Comparison of ENCODE assay signal across 8 cellular contexts in the genomic region with DNA sequence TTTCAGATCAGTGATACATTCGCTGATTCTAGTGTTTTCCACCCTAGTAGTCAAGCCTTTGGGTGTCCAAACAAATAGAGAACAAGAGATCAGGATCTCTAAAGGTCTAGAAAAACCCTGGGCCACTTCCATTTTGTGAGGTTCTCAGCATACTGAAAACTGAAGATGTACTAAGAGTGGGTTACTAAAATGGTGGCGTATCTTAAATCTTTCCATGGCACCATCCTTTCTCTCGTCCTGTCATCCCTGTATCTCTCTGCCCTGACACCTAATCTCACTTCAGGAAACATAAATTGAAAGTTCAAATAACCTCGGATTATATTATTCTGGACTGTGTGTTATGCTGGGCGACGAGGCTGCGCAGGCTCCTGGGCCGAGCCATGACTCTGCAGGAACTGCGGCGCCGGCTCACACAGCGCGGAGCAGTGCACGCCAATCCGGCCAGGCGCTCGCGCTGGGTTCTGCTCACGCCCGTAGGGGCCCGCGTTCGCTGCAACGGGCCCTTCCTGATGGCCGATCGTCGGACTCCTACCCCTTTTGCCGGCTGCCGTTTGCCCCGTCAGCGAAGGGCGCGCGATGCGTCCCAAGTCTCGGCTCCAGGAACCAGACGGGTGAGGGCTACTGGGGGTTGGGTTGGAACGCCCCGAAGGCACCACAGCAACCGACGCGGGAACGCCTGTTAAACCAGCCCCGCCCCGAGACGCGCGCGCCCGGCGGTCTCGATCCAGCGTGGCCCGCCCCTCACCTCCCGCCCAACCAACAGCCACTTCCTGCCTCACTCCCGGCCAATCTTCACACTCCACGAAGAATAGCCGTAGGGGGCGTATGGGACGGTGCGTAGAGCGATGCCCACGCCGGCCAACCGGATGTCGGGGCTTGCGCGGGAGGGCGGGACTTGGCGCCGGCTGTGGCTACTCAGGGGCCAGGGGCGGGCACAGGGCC. TPM values are rescaled to one million over a fixed set of nuclear protein-coding genes. Genes with fewer than 3 reads are reported as not detected.
DNase-seq lines count a peak whose midpoint lies in the region; ATAC-seq and TF ChIP-seq lines count a peak whose summit lies in the region.

No MANE protein-coding gene starts in this region.

- peak overlapping the region; percentile 82 to 98 (median 86) for H3K4me3 ChIP-seq in esophagus squamous epithelium

- peaks cover 0 to 14% (median 0%) of the 10 kb centered on the region in 3 donors for H3K36me3 ChIP-seq in esophagus squamous epithelium

- peak in 1 of 6 experiments; percentile 4 for TF ChIP-seq CTCF in esophagus squamous epithelium (IDR thresholded peaks at IDR 0.05)

- H3K4me1 ChIP-seq in esophagus squamous epithelium, result peaks cover 5 to 52% (median 11%) of the 10 kb centered on the region in 3 donors

- peak overlapping the region; percentile 94 to 99 (median 98) for H3K27ac ChIP-seq in esophagus squamous epithelium

- peak in 2 of 4 donors; percentile 78 to 88 for TF ChIP-seq POLR2A in esophagus squamous epithelium (IDR thresholded peaks at IDR 0.05)

- no peaks in the 10 kb centered on the region for H3K9me3 ChIP-seq in esophagus squamous epithelium

- intact Hi-C loops in esophagus squamous epithelium (cut with DNase I), result no loop called here

- WGBS in esophagus squamous epithelium, 2 donors, result 3 to 6% methylated on average over 13 to 21 of the region's 72 CpGs

- DNase-seq in DMS79 (lab: John Stamatoyannopoulos, UW) (peak; percentile 95), KG1 (lab: John Stamatoyannopoulos, UW) (peak; percentile 95), esophagus squamous epithelium (lab: John Stamatoyannopoulos, UW) (peak; percentile 98), myocyte (ENCODE audit: low read depth) (peak; percentile 100)
- peak; percentile 99 for DNase-seq in activated T-cell treated with anti-CD3 and anti-CD28 coated beads, Interleukin-2, amount 50 U/mL, for 48 hours
- DNase-seq in stimulated activated CD8-positive, alpha-beta memory T cell treated with anti-CD3 and anti-CD28 coated beads, Interleukin-7, amount 100 ng/mL, for 4 hours (ENCODE audit: low read depth in 2 of 2), result peak; percentile 99

- ATAC-seq in GM21737 (IDR thresholded peaks at IDR 0.05; ENCODE audit: unreplicated experiment), result peak; percentile 85

- H3K27me3 ChIP-seq in esophagus squamous epithelium, result no peaks in the 10 kb centered on the region

TF ChIP-seq in PFSK-1, 5 proteins besides CTCF, POLR2A, EP300 and RAD21:
- peak; percentile 75 for TF ChIP-seq FOXP2 (optimal IDR thresholded peaks at IDR 0.05; ENCODE audit: borderline replicate concordance, extremely low read depth, extremely low read length, insufficient read depth)
- TF ChIP-seq TAF1 (IDR thresholded peaks at IDR 0.05; ENCODE audit: borderline replicate concordance, insufficient read depth, low read length), result no peak
- TF ChIP-seq, protein P1, sequence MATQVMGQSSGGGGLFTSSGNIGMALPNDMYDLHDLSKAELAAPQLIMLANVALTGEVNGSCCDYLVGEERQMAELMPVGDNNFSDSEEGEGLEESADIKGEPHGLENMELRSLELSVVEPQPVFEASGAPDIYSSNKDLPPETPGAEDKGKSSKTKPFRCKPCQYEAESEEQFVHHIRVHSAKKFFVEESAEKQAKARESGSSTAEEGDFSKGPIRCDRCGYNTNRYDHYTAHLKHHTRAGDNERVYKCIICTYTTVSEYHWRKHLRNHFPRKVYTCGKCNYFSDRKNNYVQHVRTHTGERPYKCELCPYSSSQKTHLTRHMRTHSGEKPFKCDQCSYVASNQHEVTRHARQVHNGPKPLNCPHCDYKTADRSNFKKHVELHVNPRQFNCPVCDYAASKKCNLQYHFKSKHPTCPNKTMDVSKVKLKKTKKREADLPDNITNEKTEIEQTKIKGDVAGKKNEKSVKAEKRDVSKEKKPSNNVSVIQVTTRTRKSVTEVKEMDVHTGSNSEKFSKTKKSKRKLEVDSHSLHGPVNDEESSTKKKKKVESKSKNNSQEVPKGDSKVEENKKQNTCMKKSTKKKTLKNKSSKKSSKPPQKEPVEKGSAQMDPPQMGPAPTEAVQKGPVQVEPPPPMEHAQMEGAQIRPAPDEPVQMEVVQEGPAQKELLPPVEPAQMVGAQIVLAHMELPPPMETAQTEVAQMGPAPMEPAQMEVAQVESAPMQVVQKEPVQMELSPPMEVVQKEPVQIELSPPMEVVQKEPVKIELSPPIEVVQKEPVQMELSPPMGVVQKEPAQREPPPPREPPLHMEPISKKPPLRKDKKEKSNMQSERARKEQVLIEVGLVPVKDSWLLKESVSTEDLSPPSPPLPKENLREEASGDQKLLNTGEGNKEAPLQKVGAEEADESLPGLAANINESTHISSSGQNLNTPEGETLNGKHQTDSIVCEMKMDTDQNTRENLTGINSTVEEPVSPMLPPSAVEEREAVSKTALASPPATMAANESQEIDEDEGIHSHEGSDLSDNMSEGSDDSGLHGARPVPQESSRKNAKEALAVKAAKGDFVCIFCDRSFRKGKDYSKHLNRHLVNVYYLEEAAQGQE (IDR thresholded peaks at IDR 0.05; ENCODE audit: insufficient read depth in 1 of 2, low read depth in 2 of 2, low read length in 2 of 2), result peak in 1 of 2 experiments; percentile 15; a peak in 1 of 4 replicates
- peak; percentile 69 for TF ChIP-seq POLR2AphosphoS5 (IDR thresholded peaks at IDR 0.05; ENCODE audit: low read depth, low read length)
- TF ChIP-seq SIN3A (IDR thresholded peaks at IDR 0.05; ENCODE audit: borderline replicate concordance, insufficient read depth, low read length), result no peak

RNA-seq across cellular contexts. Expression of a gene that starts 0.5 kb away (rescaled TPM):
- 1,134 TPM for polyA plus RNA-seq in PFSK-1 (2012; ENCODE audit: insufficient read length, low read depth)
- 100 to 1,000 TPM; 200 to 321 (median 252) TPM for total RNA-seq in esophagus squamous epithelium
- 522 and 641 TPM in 2 replicates for total RNA-seq in myocyte
- polyA plus RNA-seq in myocyte (2012), result 757 TPM

RNA-seq across cellular contexts. Expression of a gene that starts 17.4 kb away (rescaled TPM):
- not detected for polyA plus RNA-seq in PFSK-1 (2012; ENCODE audit: insufficient read length, low read depth)
- total RNA-seq in esophagus squamous epithelium (not detected), myocyte (not detected in 2 replicates)
- 0.91 TPM for polyA plus RNA-seq in myocyte (2012)

RNA-seq across cellular contexts. Expression of a gene that starts 34.4 kb away (rescaled TPM):
- polyA plus RNA-seq in PFSK-1 (2012; ENCODE audit: insufficient read length, low read depth), result 26.7 TPM
- 10 to 100 TPM; 16.6 to 29.0 (median 17.9) TPM for total RNA-seq in esophagus squamous epithelium
- 13.8 and 14.0 TPM in 2 replicates for total RNA-seq in myocyte
- polyA plus RNA-seq in myocyte (2012), result 13.2 TPM

Comparison
In these comparisons a context has a peak if more than half of its experiments do, and no peak if none do; other contexts are left out.
1. Peak in every context shown above with its lines: DNase-seq, ATAC-seq, H3K4me3 ChIP-seq and H3K27ac ChIP-seq.